In genomic region chr9:123349691-123350480, GRCh38 we compare ENCODE assay signal across 9 cellular contexts. TPM values are rescaled to one million over a fixed set of nuclear protein-coding genes. Genes with fewer than 3 reads are reported as not detected.
DNase-seq lines count a peak whose midpoint lies in the region; ATAC-seq and TF ChIP-seq lines count a peak whose summit lies in the region.
"Had no signal": no experiment of that assay in that cellular context is flagged by ENCODE, and none has a peak within 500 bp of the region (broad histone marks: within the 10 kb centered on the region; RNA-seq: fewer than 3 reads in every experiment).

No MANE protein-coding gene starts in this region.

- no peak overlapping the region for H3K4me3 ChIP-seq in ascending aorta
- H3K4me3 ChIP-seq in iPS-15b (ENCODE audit: low read depth, low read length): peak overlapping the region; percentile 37

- H3K9me3 ChIP-seq in ascending aorta: no peaks in the 10 kb centered on the region
- H3K9me3 ChIP-seq in iPS-15b (ENCODE audit: control insufficient read depth, insufficient read depth, low read length): no peaks in the 10 kb centered on the region

- ATAC-seq in GM21737 (IDR thresholded peaks at IDR 0.05; ENCODE audit: unreplicated experiment) (peak; percentile 70), GM21360 (IDR thresholded peaks at IDR 0.05; ENCODE audit: unreplicated experiment) (no peak)

- DNase-seq in Calu3 (peak; percentile 66), NCI-H1092 treated with DMSO at 0.1 percent for 48 hours (lab: John Stamatoyannopoulos, UW) (peak; percentile 46), T-helper 22 cell (ENCODE audit: low read depth) (peak; percentile 21), ascending aorta (ENCODE audit: low spot score in 2 of 2) (no peak)
- peak; percentile 33 to 60 for DNase-seq in stimulated activated CD4-positive, alpha-beta T cell treated with anti-CD3 and anti-CD28 coated beads, Interleukin-15, amount 100 ng/mL, for 48 hours (ENCODE audit: low read depth in 2 of 2)

- H3K27ac ChIP-seq in ascending aorta: no peak overlapping the region

- CTCF ChIA-PET in Calu3 (lab: Charles Lee): interaction anchor here (0.7 to 2.3 kb wide), 6 partner anchors 22 to 272 kb away, joined by 3 to 14 read pairs (median 4); no protein-coding TSS in a partner anchor

- TF ChIP-seq CTCF in Calu3 (IDR thresholded peaks at IDR 0.05; ENCODE audit: unreplicated experiment): peak; percentile 80
- peak; percentile 87 to 96 (median 90) for TF ChIP-seq CTCF in ascending aorta (IDR thresholded peaks at IDR 0.05)

- no peaks in the 10 kb centered on the region for H3K4me1 ChIP-seq in ascending aorta
- no peaks in the 10 kb centered on the region for H3K4me1 ChIP-seq in iPS-15b (ENCODE audit: control insufficient read depth, insufficient read depth, low read length)

- intact Hi-C loops in Calu3 (cut with micrococcal nuclease; ENCODE audit: unreplicated experiment) (loop anchor here (2.0 to 5.0 kb wide), 3 partner anchors 37 to 269 kb away; no protein-coding TSS in a partner anchor), ascending aorta (cut with DNase I) (loop anchor here (5.0 to 10.0 kb wide), 3 partner anchors 268 to 885 kb away; no protein-coding TSS in a partner anchor)

- peaks cover 44% of the 10 kb centered on the region for H3K27me3 Mint-ChIP-seq in Calu3 (ENCODE audit: unreplicated experiment)

- peaks cover 6% of the 10 kb centered on the region for H3K36me3 Mint-ChIP-seq in Calu3 (ENCODE audit: insufficient read depth, unreplicated experiment)
- H3K36me3 Mint-ChIP-seq: activated naive CD8-positive, alpha-beta T cell had no signal

- H3K36me3 ChIP-seq in ascending aorta (no peaks in the 10 kb centered on the region), iPS-15b (ENCODE audit: control insufficient read depth, insufficient read depth, low read length) (no peaks in the 10 kb centered on the region)

- no peaks in the 10 kb centered on the region for H3K4me1 Mint-ChIP-seq in Calu3 (ENCODE audit: low read depth, unreplicated experiment)

- no peak overlapping the region for H3K27ac Mint-ChIP-seq in Calu3 (ENCODE audit: unreplicated experiment)
- H3K27ac Mint-ChIP-seq: activated naive CD8-positive, alpha-beta T cell had no signal

- BruUV-seq in Calu3 (replicated peaks; lab: Mats Ljungman, UMichigan): no TSS peak

- no peak overlapping the region for H3K4me3 Mint-ChIP-seq in Calu3 (ENCODE audit: low read depth, unreplicated experiment)
- H3K4me3 Mint-ChIP-seq: activated naive CD8-positive, alpha-beta T cell had no signal

- H3K9ac ChIP-seq in iPS-15b (ENCODE audit: low read depth, low read length): no peak overlapping the region

- H3K27me3 ChIP-seq in ascending aorta (no peaks in the 10 kb centered on the region), iPS-15b (ENCODE audit: control insufficient read depth, insufficient read depth, low read length) (no peaks in the 10 kb centered on the region)

- no peaks in the 10 kb centered on the region for H3K9me3 Mint-ChIP-seq in Calu3 (ENCODE audit: low read depth, unreplicated experiment)

RNA-seq across cellular contexts. Expression of gene CRB2, which starts 6.1 kb away (rescaled TPM):
- total RNA-seq in Calu3 (2022): not detected in 2 replicates
- not detected for total RNA-seq in ascending aorta

Comparison
In these comparisons a context has a peak if more than half of its experiments do, and no peak if none do; other contexts are left out.
1. DNase-seq: peak in Calu3 (single experiment), NCI-H1092 treated with DMSO at 0.1 percent for 48 hours (single experiment), T-helper 22 cell (single experiment) and stimulated activated CD4-positive, alpha-beta T cell treated with anti-CD3 and anti-CD28 coated beads, Interleukin-15, amount 100 ng/mL, for 48 hours (2 of 2); none in ascending aorta (0 of 2).